Comparison of ENCODE assay signal across 13 cellular contexts in the genomic region with DNA sequence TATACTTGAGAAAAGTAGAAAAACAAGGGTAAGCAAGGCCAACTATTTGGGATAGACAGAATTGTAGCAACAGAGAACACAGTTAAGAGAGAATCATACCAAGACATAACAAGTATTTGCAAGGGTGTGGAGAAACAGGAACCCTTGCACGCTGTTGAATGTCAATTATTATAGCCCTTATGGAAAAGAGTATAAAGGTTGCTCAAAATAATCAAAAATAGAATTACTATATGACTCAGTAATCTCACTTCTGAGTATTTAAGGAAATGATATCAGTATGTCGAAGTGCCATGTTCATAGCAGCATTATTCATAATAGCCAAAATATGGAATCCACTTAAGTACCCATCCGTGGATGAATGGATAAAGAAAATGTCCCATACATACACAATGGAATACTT.
"Had no signal": no experiment of that assay in that cellular context is flagged by ENCODE, and none has a peak within 500 bp of the region (broad histone marks: within the 10 kb centered on the region; RNA-seq: fewer than 3 reads in every experiment).

No MANE protein-coding gene starts in this region.

- H3K36me3 Mint-ChIP-seq: activated CD4-positive, alpha-beta memory T cell treated with anti-CD3 and anti-CD28 coated beads for 36 hours; activated naive CD8-positive, alpha-beta T cell; immature natural killer cell had no signal

- H3K4me3 ChIP-seq: esophagus squamous epithelium, prostate gland, thyroid gland had no signal

- H3K9me3 ChIP-seq: esophagus squamous epithelium, prostate gland, thyroid gland had no signal

- H3K4me1 ChIP-seq: prostate gland, thyroid gland had no signal

- H3K4me3 Mint-ChIP-seq: activated CD4-positive, alpha-beta memory T cell treated with anti-CD3 and anti-CD28 coated beads for 36 hours; activated naive CD8-positive, alpha-beta T cell; immature natural killer cell; T-helper 1 cell treated with Interleukin-12 subunit alpha and Interleukin-12 subunit beta and Interleukin-4 antibody, amounts not matched to agents 30 μg/mL and 1 μg/mL, for 36 hours had no signal

- H3K9me3 Mint-ChIP-seq: activated CD4-positive, alpha-beta memory T cell treated with anti-CD3 and anti-CD28 coated beads for 36 hours; immature natural killer cell; T-helper 1 cell treated with Interleukin-12 subunit alpha and Interleukin-12 subunit beta and Interleukin-4 antibody, amounts not matched to agents 30 μg/mL and 1 μg/mL, for 36 hours had no signal

- DNase-seq: activated CD4-positive, alpha-beta memory T cell treated with anti-CD3 and anti-CD28 coated beads for 36 hours; activated gamma-delta T cell; activated T-cell treated with anti-CD3 and anti-CD28 coated beads, Interleukin-2, amount 50 U/mL, for 1 hour; dermis blood vessel endothelial cell; effector memory CD4-positive, alpha-beta T cell; esophagus squamous epithelium; immature natural killer cell; kidney glomerular epithelial cell; occipital lobe; thyroid gland had no signal

- H3K27me3 Mint-ChIP-seq: activated CD4-positive, alpha-beta memory T cell treated with anti-CD3 and anti-CD28 coated beads for 36 hours had no signal

- H3K27ac ChIP-seq: esophagus squamous epithelium, prostate gland, thyroid gland had no signal

- H3K27ac Mint-ChIP-seq: activated CD4-positive, alpha-beta memory T cell treated with anti-CD3 and anti-CD28 coated beads for 36 hours; activated naive CD8-positive, alpha-beta T cell; immature natural killer cell; T-helper 1 cell treated with Interleukin-12 subunit alpha and Interleukin-12 subunit beta and Interleukin-4 antibody, amounts not matched to agents 30 μg/mL and 1 μg/mL, for 36 hours had no signal

- H3K4me1 Mint-ChIP-seq: immature natural killer cell had no signal

- H3K36me3 ChIP-seq: esophagus squamous epithelium, prostate gland, thyroid gland had no signal

- H3K27me3 ChIP-seq: esophagus squamous epithelium, thyroid gland had no signal
